Comparison of ENCODE assay signal across 22 cellular contexts in genomic region chr10:95831515-95831914, GRCh38.
A peak's percentile ranks its signal among the peaks of the same experiment; 100 is the strongest.
DNase-seq lines count a peak whose midpoint lies in the region; ATAC-seq, FAIRE-seq and TF ChIP-seq lines count a peak whose summit lies in the region.
"Had no signal": no experiment of that assay in that cellular context is flagged by ENCODE, and none has a peak within 500 bp of the region (broad histone marks: within the 10 kb centered on the region; RNA-seq: fewer than 3 reads in every experiment).

No MANE protein-coding gene starts in this region.

- H3K36me3 ChIP-seq in CD4-positive, alpha-beta memory T cell (ENCODE audit: insufficient read depth, low read length): no peaks in the 10 kb centered on the region
- no peaks in the 10 kb centered on the region for H3K36me3 ChIP-seq in mesenchymal stem cell (ENCODE audit: control insufficient read depth in 1 of 2, insufficient read depth in 2 of 2, low read depth in 1 of 2, low read length in 2 of 2)
- no peaks in the 10 kb centered on the region for H3K36me3 ChIP-seq in prostate gland
- H3K36me3 ChIP-seq: pancreas had no signal

- no peaks in the 10 kb centered on the region for H3K9me3 Mint-ChIP-seq in CD4-positive, alpha-beta memory T cell
- H3K9me3 Mint-ChIP-seq in activated T-helper 1 cell treated with anti-CD3 and anti-CD28 coated beads, Interleukin-12 subunit alpha, Interleukin-12 subunit beta, Interleukin-2, Interleukin-4 antibody, amounts not matched to agents 30 ng/mL and 10 ng/mL and 1 ng/mL, durations not matched to agents 14 hours and 24 hours and 36 hours: peaks cover 9% of the 10 kb centered on the region
- H3K9me3 Mint-ChIP-seq: H9 had no signal

- H3K18ac ChIP-seq in mesenchymal stem cell (ENCODE audit: low read depth in 1 of 2, low read length in 2 of 2): no peak overlapping the region

- H3K4me2 ChIP-seq in mesenchymal stem cell (ENCODE audit: low read length, poor library complexity, severe bottlenecking): no peak overlapping the region

- FAIRE-seq in GM12891 (lab: Jason Lieb, UNC): no peak
- FAIRE-seq: endothelial cell of umbilical vein, pancreas had no signal

- H3K27ac Mint-ChIP-seq in CD4-positive, alpha-beta memory T cell: peak overlapping the region in 6 of 7 donors; percentile 90 to 97 (median 93)
- peak overlapping the region; percentile 100 for H3K27ac Mint-ChIP-seq in activated T-helper 1 cell treated with anti-CD3 and anti-CD28 coated beads, Interleukin-12 subunit alpha, Interleukin-12 subunit beta, Interleukin-2, Interleukin-4 antibody, amounts not matched to agents 30 ng/mL and 10 ng/mL and 1 ng/mL, durations not matched to agents 14 hours and 24 hours and 36 hours
- H3K27ac Mint-ChIP-seq: activated CD4-positive, alpha-beta T cell treated with anti-CD3 and anti-CD28 coated beads for 36 hours; H9 had no signal

- H4K8ac ChIP-seq in mesenchymal stem cell (ENCODE audit: low read length): peak overlapping the region; percentile 73

- no peak overlapping the region for H3K14ac ChIP-seq in mesenchymal stem cell (ENCODE audit: low read length in 2 of 2)

- H3K4me3 Mint-ChIP-seq in CD4-positive, alpha-beta memory T cell: no peak overlapping the region
- peak overlapping the region; percentile 86 for H3K4me3 Mint-ChIP-seq in activated T-helper 1 cell treated with anti-CD3 and anti-CD28 coated beads, Interleukin-12 subunit alpha, Interleukin-12 subunit beta, Interleukin-2, Interleukin-4 antibody, amounts not matched to agents 30 ng/mL and 10 ng/mL and 1 ng/mL, durations not matched to agents 14 hours and 24 hours and 36 hours
- H3K4me3 Mint-ChIP-seq: activated CD4-positive, alpha-beta T cell treated with anti-CD3 and anti-CD28 coated beads for 36 hours; H9 had no signal

- H2AK5ac ChIP-seq in mesenchymal stem cell (ENCODE audit: low read length, severe bottlenecking): no peak overlapping the region

- no peaks in the 10 kb centered on the region for H3K27me3 ChIP-seq in CD4-positive, alpha-beta memory T cell (ENCODE audit: insufficient read depth, low read length)
- H3K27me3 ChIP-seq in mesenchymal stem cell (ENCODE audit: control insufficient read depth in 1 of 2, insufficient read depth in 1 of 2, low read length in 2 of 2) (no peaks in the 10 kb centered on the region), prostate gland (replicated peaks; ENCODE audit: insufficient read depth) (no peaks in the 10 kb centered on the region)
- H3K27me3 ChIP-seq: pancreas had no signal

- no peak for ATAC-seq in HG03565 (IDR thresholded peaks at IDR 0.05; ENCODE audit: unreplicated experiment)
- ATAC-seq: PC-3 had no signal

- H3K4me1 ChIP-seq in CD4-positive, alpha-beta memory T cell (ENCODE audit: insufficient read depth, low read length): peaks cover 36% of the 10 kb centered on the region
- H3K4me1 ChIP-seq in mesenchymal stem cell (ENCODE audit: control insufficient read depth, insufficient read depth, low read depth, low read length) (no peaks in the 10 kb centered on the region), prostate gland (replicated peaks) (no peaks in the 10 kb centered on the region)
- H3K4me1 ChIP-seq: pancreas had no signal

- no peak overlapping the region for H3K23ac ChIP-seq in mesenchymal stem cell (ENCODE audit: low read length in 2 of 2)

- peak overlapping the region; percentile 50 to 72 for H2BK12ac ChIP-seq in mesenchymal stem cell (ENCODE audit: low read length in 2 of 2)

- H3K9ac ChIP-seq in mesenchymal stem cell (ENCODE audit: low read length): no peak overlapping the region

- no peak for TF ChIP-seq POLR2A in GM12891 (IDR thresholded peaks at IDR 0.05; ENCODE audit: low read depth, low read length)
- no peak for TF ChIP-seq POLR2A in prostate gland (IDR thresholded peaks at IDR 0.05)

- no peak for DNase-seq in CD4-positive, alpha-beta memory T cell
- no peak for DNase-seq in GM12891 (ENCODE audit: insufficient read length, low spot score)
- DNase-seq in activated T-helper 1 cell treated with anti-CD3 and anti-CD28 coated beads, Interleukin-12 subunit alpha, Interleukin-12 subunit beta, Interleukin-2, Interleukin-4 antibody, amounts not matched to agents 30 ng/mL and 10 ng/mL and 1 ng/mL, durations not matched to agents 14 hours and 24 hours and 36 hours (ENCODE audit: low spot score): no peak
- no peak for DNase-seq in mesenchymal stem cell
- DNase-seq in GM19238 (ENCODE audit: insufficient read length, low spot score): no peak
- no peak for DNase-seq in prostate gland (ENCODE audit: low spot score)
- DNase-seq in OCI-M2 (lab: John Stamatoyannopoulos, UW; ENCODE audit: unreplicated experiment): no peak
- DNase-seq: activated CD4-positive, alpha-beta T cell treated with anti-CD3 and anti-CD28 coated beads for 36 hours; AML-193; anterior cingulate cortex; foreskin fibroblast; H9; KG1; left ventricle myocardium superior; NCI-H1048; NCI-H2081; NCI-H524; pancreas; PC-3; stimulated activated CD4-positive, alpha-beta T cell treated with anti-CD3 and anti-CD28 coated beads, Interleukin-4, amount 100 ng/mL, for 1 hour had no signal

- no peak overlapping the region for H4K91ac ChIP-seq in mesenchymal stem cell (ENCODE audit: low read length)

- no peak overlapping the region for H2BK15ac ChIP-seq in mesenchymal stem cell (ENCODE audit: low read depth, poor library complexity, severe bottlenecking)

- H3K9me3 ChIP-seq in CD4-positive, alpha-beta memory T cell (ENCODE audit: control insufficient read depth in 1 of 2, low read length in 2 of 2): no peaks in the 10 kb centered on the region
- H3K9me3 ChIP-seq in mesenchymal stem cell (ENCODE audit: control insufficient read depth, low read length): no peaks in the 10 kb centered on the region
- no peaks in the 10 kb centered on the region for H3K9me3 ChIP-seq in prostate gland
- H3K9me3 ChIP-seq: pancreas had no signal

- H3K4me3 ChIP-seq in CD4-positive, alpha-beta memory T cell (ENCODE audit: low read length in 2 of 2): no peak overlapping the region
- H3K4me3 ChIP-seq in mesenchymal stem cell (ENCODE audit: insufficient read depth in 1 of 2, low read depth in 1 of 2, low read length in 2 of 2) (no peak overlapping the region), prostate gland (no peak overlapping the region)
- H3K4me3 ChIP-seq: pancreas had no signal

- intact Hi-C loops in CD4-positive, alpha-beta memory T cell (cut with micrococcal nuclease): no loop called here
- intact Hi-C loops in activated T-helper 1 cell treated with anti-CD3 and anti-CD28 coated beads, Interleukin-12 subunit alpha, Interleukin-12 subunit beta, Interleukin-2, Interleukin-4 antibody, amounts not matched to agents 30 ng/mL and 10 ng/mL and 1 ng/mL, durations not matched to agents 14 hours and 24 hours and 36 hours (cut with micrococcal nuclease): no loop called here
- intact Hi-C loops in prostate gland (cut with DNase I): no loop called here

- H2AFZ ChIP-seq in mesenchymal stem cell (ENCODE audit: low read depth, low read length): no peak overlapping the region

- H3K27ac ChIP-seq in CD4-positive, alpha-beta memory T cell (ENCODE audit: low read depth, low read length): peak overlapping the region; percentile 60
- H3K27ac ChIP-seq in mesenchymal stem cell (ENCODE audit: low read length, poor library complexity, severe bottlenecking) (no peak overlapping the region), prostate gland (no peak overlapping the region)
- H3K27ac ChIP-seq: pancreas had no signal

- H3K4me1 Mint-ChIP-seq in CD4-positive, alpha-beta memory T cell: peaks cover 0 to 26% (median 14%) of the 10 kb centered on the region in 4 donors
- H3K4me1 Mint-ChIP-seq in activated T-helper 1 cell treated with anti-CD3 and anti-CD28 coated beads, Interleukin-12 subunit alpha, Interleukin-12 subunit beta, Interleukin-2, Interleukin-4 antibody, amounts not matched to agents 30 ng/mL and 10 ng/mL and 1 ng/mL, durations not matched to agents 14 hours and 24 hours and 36 hours (ENCODE audit: low read depth): peaks cover 66% of the 10 kb centered on the region
- H3K4me1 Mint-ChIP-seq: activated CD4-positive, alpha-beta T cell treated with anti-CD3 and anti-CD28 coated beads for 36 hours; H9 had no signal

- H3K4ac ChIP-seq in mesenchymal stem cell (ENCODE audit: low read depth in 1 of 2, low read length in 2 of 2): no peak overlapping the region

- no peak overlapping the region for H2BK5ac ChIP-seq in mesenchymal stem cell (ENCODE audit: low read depth, low read length, poor library complexity, severe bottlenecking)

- CTCF ChIA-PET in CD4-positive, alpha-beta memory T cell (lab: Charles Lee; ENCODE audit: partially characterized antibody): interaction anchor here (0.9 to 2.3 kb wide), 3 partner anchors 10 to 138 kb away, joined by 4 to 13 read pairs (median 9); partner anchors contain the start of gene TCTN3

- no peaks in the 10 kb centered on the region for H3K27me3 Mint-ChIP-seq in CD4-positive, alpha-beta memory T cell
- H3K27me3 Mint-ChIP-seq in activated T-helper 1 cell treated with anti-CD3 and anti-CD28 coated beads, Interleukin-12 subunit alpha, Interleukin-12 subunit beta, Interleukin-2, Interleukin-4 antibody, amounts not matched to agents 30 ng/mL and 10 ng/mL and 1 ng/mL, durations not matched to agents 14 hours and 24 hours and 36 hours (ENCODE audit: insufficient read depth): no peaks in the 10 kb centered on the region
- H3K27me3 Mint-ChIP-seq: activated CD4-positive, alpha-beta T cell treated with anti-CD3 and anti-CD28 coated beads for 36 hours had no signal

- POLR2A ChIA-PET in CD4-positive, alpha-beta memory T cell (lab: Charles Lee; ENCODE audit: partially characterized antibody): interaction anchor here (0.9 to 1.6 kb wide), 5 partner anchors 10 to 138 kb away, joined by 3 to 5 read pairs (median 3); partner anchors contain the start of gene TCTN3

- H2BK120ac ChIP-seq in mesenchymal stem cell (ENCODE audit: low read depth, low read length): no peak overlapping the region

- no peaks in the 10 kb centered on the region for H3K79me1 ChIP-seq in mesenchymal stem cell (replicated peaks; ENCODE audit: low read length, poor library complexity, severe bottlenecking)

- no peaks in the 10 kb centered on the region for H3K36me3 Mint-ChIP-seq in CD4-positive, alpha-beta memory T cell
- peaks cover 27% of the 10 kb centered on the region for H3K36me3 Mint-ChIP-seq in activated T-helper 1 cell treated with anti-CD3 and anti-CD28 coated beads, Interleukin-12 subunit alpha, Interleukin-12 subunit beta, Interleukin-2, Interleukin-4 antibody, amounts not matched to agents 30 ng/mL and 10 ng/mL and 1 ng/mL, durations not matched to agents 14 hours and 24 hours and 36 hours (ENCODE audit: low read depth)

- TF ChIP-seq CTCF in prostate gland (IDR thresholded peaks at IDR 0.05): no peak

TF ChIP-seq in GM12891, 5 proteins besides CTCF, POLR2A, EP300 and RAD21:
- TF ChIP-seq POU2F2 (IDR thresholded peaks at IDR 0.05; ENCODE audit: low read depth, low read length) (no peak), PAX5 (IDR thresholded peaks at IDR 0.05; ENCODE audit: insufficient read depth, low read length, severe bottlenecking) (no peak), SPI1 (IDR thresholded peaks at IDR 0.05; ENCODE audit: low read depth, low read length) (no peak), TAF1 (IDR thresholded peaks at IDR 0.05; ENCODE audit: low read depth, low read length) (no peak), POLR2AphosphoS5 (IDR thresholded peaks at IDR 0.05; ENCODE audit: low read depth, low read length) (peak; percentile 15; the same call in 1 of the 2 replicates)
